In genomic region chr16:68275611-68276191, GRCh38 we compare ENCODE assay signal across 9 cellular contexts. TPM values are rescaled to one million over a fixed set of nuclear protein-coding genes. Genes with fewer than 3 reads are reported as not detected.
A peak's percentile ranks its signal among the peaks of the same experiment; 100 is the strongest.
DNase-seq lines count a peak whose midpoint lies in the region; ATAC-seq and TF ChIP-seq lines count a peak whose summit lies in the region.
"Had no signal": no experiment of that assay in that cellular context is flagged by ENCODE, and none has a peak within 500 bp of the region (broad histone marks: within the 10 kb centered on the region; RNA-seq: fewer than 3 reads in every experiment).

No MANE protein-coding gene starts in this region.

- TF ChIP-seq CTCF in gastroesophageal sphincter (IDR thresholded peaks at IDR 0.05) (no peak), upper lobe of right lung (IDR thresholded peaks at IDR 0.05) (no peak), vagina (IDR thresholded peaks at IDR 0.05) (no peak)

- intact Hi-C loops in upper lobe of right lung (cut with DNase I), result no loop called here
- intact Hi-C loops in vagina (cut with DNase I), result no loop called here

- H3K27me3 ChIP-seq in gastroesophageal sphincter (no peaks in the 10 kb centered on the region), upper lobe of right lung (no peaks in the 10 kb centered on the region), vagina (no peaks in the 10 kb centered on the region)
- H3K27me3 ChIP-seq: neutrophil had no signal

- H3K27ac ChIP-seq in gastroesophageal sphincter (peak overlapping the region in 3 of 4 donors; percentile 70 to 78 (median 74)), upper lobe of right lung (peak overlapping the region; percentile 65), vagina (no peak overlapping the region)
- H3K27ac ChIP-seq: neutrophil had no signal

- H3K4me1 ChIP-seq in gastroesophageal sphincter (peaks cover 0 to 76% (median 13%) of the 10 kb centered on the region in 3 donors), upper lobe of right lung (peaks cover 34% of the 10 kb centered on the region), vagina (peaks cover 28% of the 10 kb centered on the region)

- no peaks in the 10 kb centered on the region for H3K9me3 ChIP-seq in gastroesophageal sphincter
- H3K9me3 ChIP-seq in upper lobe of right lung, result no peaks in the 10 kb centered on the region
- no peaks in the 10 kb centered on the region for H3K9me3 ChIP-seq in vagina
- H3K9me3 ChIP-seq: neutrophil had no signal

- no peak for TF ChIP-seq POLR2A in gastroesophageal sphincter (IDR thresholded peaks at IDR 0.05)
- no peak for TF ChIP-seq POLR2A in vagina (IDR thresholded peaks at IDR 0.05)

- no peak overlapping the region for H3K4me3 ChIP-seq in gastroesophageal sphincter
- no peak overlapping the region for H3K4me3 ChIP-seq in upper lobe of right lung
- H3K4me3 ChIP-seq in vagina, result no peak overlapping the region

- 18 to 36% methylated on average over 3 to 4 of the region's 4 CpGs for WGBS in gastroesophageal sphincter (ENCODE audit: low coverage in 1 of 2), 2 donors

- peak; percentile 36 for DNase-seq in stimulated activated CD4-positive, alpha-beta T cell treated with anti-CD3 and anti-CD28 coated beads, Interleukin-4, amount 100 ng/mL, for 24 hours
- no peak for DNase-seq in stimulated activated CD4-positive, alpha-beta T cell treated with anti-CD3 and anti-CD28 coated beads, Interleukin-2, amount 100 ng/mL, for 48 hours
- peak in 3 of 5 donors; percentile 41 to 63 (median 45) for DNase-seq in T-helper 1 cell
- DNase-seq in upper lobe of right lung, result no peak
- no peak for DNase-seq in vagina (ENCODE audit: extremely low spot score in 2 of 2)
- no peak for DNase-seq in EL

- H3K36me3 ChIP-seq in gastroesophageal sphincter, result peaks cover 0 to 43% of the 10 kb centered on the region in 2 donors
- H3K36me3 ChIP-seq in upper lobe of right lung, result peaks cover 22% of the 10 kb centered on the region
- H3K36me3 ChIP-seq in vagina, result peaks cover 0 to 10% of the 10 kb centered on the region in 2 donors
- H3K36me3 ChIP-seq: neutrophil had no signal

- no peak for TF ChIP-seq EP300 in gastroesophageal sphincter (IDR thresholded peaks at IDR 0.05)

- ATAC-seq in HG03520 (IDR thresholded peaks at IDR 0.05; ENCODE audit: unreplicated experiment) (peak; percentile 70), gastroesophageal sphincter (no peak), upper lobe of right lung (no peak)

RNA-seq across cellular contexts. Expression of gene SLC7A6, which starts 11.4 kb away (rescaled TPM):
- 10 to 100 TPM; 19.1 to 51.5 (median 33.7) TPM for total RNA-seq in gastroesophageal sphincter
- total RNA-seq in upper lobe of right lung, result 61.9 TPM
- total RNA-seq in vagina, result 35.1 TPM

RNA-seq across cellular contexts. Expression of gene PLA2G15, which starts 30.5 kb away (rescaled TPM):
- total RNA-seq in gastroesophageal sphincter (10 to 100 TPM in 3 of 4 donors, 1 to 10 TPM in 1; 4.5 to 18.0 (median 11.7) TPM), upper lobe of right lung (30.4 TPM), vagina (18.2 TPM)

RNA-seq across cellular contexts. Expression of gene SLC7A6OS, which starts 35.0 kb away (rescaled TPM):
- total RNA-seq in gastroesophageal sphincter, result 10 to 100 TPM; 10.4 to 18.2 (median 11.2) TPM
- 18.8 TPM for total RNA-seq in upper lobe of right lung
- total RNA-seq in vagina, result 15.5 TPM

RNA-seq across cellular contexts. Expression of gene PRMT7, which starts 35.1 kb away (rescaled TPM):
- total RNA-seq in gastroesophageal sphincter (10 to 100 TPM; 11.5 to 34.9 (median 27.4) TPM), upper lobe of right lung (30.0 TPM), vagina (47.9 TPM)

RNA-seq across cellular contexts. Expression of gene ESRP2, which starts 39.8 kb away (rescaled TPM):
- 1 to 10 TPM in 1 of 4 donors, under 1 TPM in 1, not detected in 2; 0.13 to 2.9 TPM for total RNA-seq in gastroesophageal sphincter
- total RNA-seq in upper lobe of right lung, result 61.0 TPM
- total RNA-seq in vagina, result 71.0 TPM

Comparison
In these comparisons a context has a peak if more than half of its experiments do, and no peak if none do; other contexts are left out.
1. DNase-seq: peak in stimulated activated CD4-positive, alpha-beta T cell treated with anti-CD3 and anti-CD28 coated beads, Interleukin-4, amount 100 ng/mL, for 24 hours (single experiment) and T-helper 1 cell (3 of 5); none in stimulated activated CD4-positive, alpha-beta T cell treated with anti-CD3 and anti-CD28 coated beads, Interleukin-2, amount 100 ng/mL, for 48 hours (0 of 2), upper lobe of right lung (single experiment), vagina (0 of 2) and EL (single experiment).